31 cellular contexts compared by ENCODE assay signal in the genomic region with DNA sequence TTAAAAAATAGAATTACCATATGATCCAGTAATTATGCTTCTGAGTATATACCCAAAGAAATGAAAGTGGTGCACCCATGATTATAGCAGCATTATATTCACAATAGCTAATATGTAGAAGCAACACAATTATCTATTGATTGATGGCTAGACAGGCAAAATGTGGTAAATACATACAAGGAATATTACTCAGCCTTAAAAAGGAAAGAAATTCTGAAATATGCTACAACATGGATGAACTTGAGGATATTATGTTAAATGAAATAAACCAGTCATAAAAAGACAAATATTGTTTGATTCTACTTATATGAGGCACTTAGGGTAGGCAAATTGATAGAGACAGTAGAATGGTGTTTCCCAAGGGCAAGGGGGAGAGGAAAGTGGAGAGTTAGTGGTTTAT.
A peak's percentile ranks its signal among the peaks of the same experiment; 100 is the strongest.
DNase-seq lines count a peak whose midpoint lies in the region; FAIRE-seq and TF ChIP-seq lines count a peak whose summit lies in the region.
"Had no signal": no experiment of that assay in that cellular context is flagged by ENCODE, and none has a peak within 500 bp of the region (broad histone marks: within the 10 kb centered on the region; RNA-seq: fewer than 3 reads in every experiment).

No MANE protein-coding gene starts in this region.

- no peak for TF ChIP-seq CTCF in HEK293 (tag by site-specific recombination; IDR thresholded peaks at IDR 0.05)
- no peak for TF ChIP-seq CTCF in lower leg skin (IDR thresholded peaks at IDR 0.05)

- POLR2A ChIA-PET in HEK293 (lab: Yijun Ruan, JAX) = no interaction called here

- no peaks in the 10 kb centered on the region for H3K4me1 ChIP-seq in HEK293 (ENCODE audit: control insufficient read depth, insufficient read depth, low read length)
- H3K4me1 ChIP-seq: BE2C, BLaER1, Caco-2 had no signal

- H3K4me3 ChIP-seq in HEK293 (ENCODE audit: low read depth, low read length) (no peak overlapping the region), lower leg skin (ENCODE audit: low read depth, poor library complexity, severe bottlenecking) (no peak overlapping the region)
- H3K4me3 ChIP-seq: A549; BLaER1; BLaER1 treated with 17β-estradiol and CSF1 and Interleukin-3, amounts not matched to agents 10 nM and 100 nM had no signal

- H3K27ac ChIP-seq in HEK293 (ENCODE audit: extremely low read depth, low read depth, low read length) = no peak overlapping the region
- H3K27ac ChIP-seq: 22Rv1, BLaER1, C4-2B had no signal

- CTCF ChIA-PET in HEK293 (lab: Yijun Ruan, JAX) = no interaction called here

- DNase-seq in GM19239 (ENCODE audit: insufficient read length, low spot score) = no peak
- no peak for DNase-seq in NCI-H128 (lab: John Stamatoyannopoulos, UW; ENCODE audit: unreplicated experiment)
- DNase-seq in lower leg skin (ENCODE audit: low spot score in 2 of 2) = no peak
- DNase-seq: 8988T; ACHN; AML-193; BE2C; C1 segment of cervical spinal cord; Caco-2; Calu3; CD4-positive, alpha-beta memory T cell; CD4-positive, alpha-beta T cell; CD4-positive, CD25-positive, alpha-beta regulatory T cell; CD8-positive, alpha-beta memory T cell; CD8-positive, alpha-beta T cell; COR-L47; DMS 273 treated with DMSO at 0.1 percent for 48 hours; DMS153; DMS53; DMS79; DMS79 treated with DMSO at 0.1 percent for 48 hours; DND-41; EL had no signal

- intact Hi-C loops in lower leg skin (cut with DNase I; ENCODE audit: low total_unique reads) = no loop called here

- H3K9me3 ChIP-seq in HEK293 (ENCODE audit: control insufficient read depth, insufficient read depth, low read depth, low read length) = no peaks in the 10 kb centered on the region
- H3K9me3 ChIP-seq: A549; BE2C; BLaER1; BLaER1 treated with 17β-estradiol and CSF1 and Interleukin-3, amounts not matched to agents 10 nM and 100 nM; Caco-2 had no signal

- peak; percentile 21 for FAIRE-seq in GM19239 (lab: Jason Lieb, UNC)
- FAIRE-seq: A204.1, A549, D721Med had no signal

- H3K36me3 ChIP-seq in HEK293 (ENCODE audit: control insufficient read depth in 2 of 2, insufficient read depth in 1 of 2, low read length in 2 of 2) = no peaks in the 10 kb centered on the region
- H3K36me3 ChIP-seq: BE2C; BLaER1; BLaER1 treated with 17β-estradiol and CSF1 and Interleukin-3, amounts not matched to agents 10 nM and 100 nM had no signal

- TF ChIP-seq POLR2A in lower leg skin (IDR thresholded peaks at IDR 0.05) = no peak

TF ChIP-seq in HEK293, 187 proteins besides CTCF, POLR2A, EP300 and RAD21:
- TF ChIP-seq ZNF146 (tag by site-specific recombination; IDR thresholded peaks at IDR 0.05) (peak; percentile 91), ZNF302 (tag by site-specific recombination; IDR thresholded peaks at IDR 0.05; ENCODE audit: low read depth) (no peak)
